In genomic region chr9:7392161-7392560, GRCh38 we compare ENCODE assay signal across 8 cellular contexts.
"Had no signal": no experiment of that assay in that cellular context is flagged by ENCODE, and none has a peak within 500 bp of the region (broad histone marks: within the 10 kb centered on the region; RNA-seq: fewer than 3 reads in every experiment).

No MANE protein-coding gene starts in this region.

- DNase-seq: GM23248, GOT3, H7, H9, HCEC 1CT, HFFc6 had no signal

- H3K4me3 Mint-ChIP-seq: GM23338, H9, HFFc6 had no signal

- H3K9me3 Mint-ChIP-seq: GM23338, H9, HFFc6 had no signal

- H3K4me1 Mint-ChIP-seq: GM23338, H9 had no signal

- H3K27ac Mint-ChIP-seq: GM23338, H9, HFFc6 had no signal

- ATAC-seq: GM23338, HCT116 had no signal
